Comparison of ENCODE assay signal across 18 cellular contexts in genomic region chr20:50356522-50356880, GRCh38.
DNase-seq lines count a peak whose midpoint lies in the region; ATAC-seq and TF ChIP-seq lines count a peak whose summit lies in the region.
"Had no signal": no experiment of that assay in that cellular context is flagged by ENCODE, and none has a peak within 500 bp of the region (broad histone marks: within the 10 kb centered on the region; RNA-seq: fewer than 3 reads in every experiment).

No MANE protein-coding gene starts in this region.

- H3K9me1 ChIP-seq in IMR-90 (ENCODE audit: insufficient read depth, low read length), result no peaks in the 10 kb centered on the region

- H3K79me1 ChIP-seq in IMR-90 (ENCODE audit: low read depth in 1 of 2, low read length in 2 of 2), result no peaks in the 10 kb centered on the region

- no peaks in the 10 kb centered on the region for H3K36me3 ChIP-seq in BLaER1
- no peaks in the 10 kb centered on the region for H3K36me3 ChIP-seq in IMR-90 (ENCODE audit: control insufficient read depth, insufficient read depth, low read length)
- H3K36me3 ChIP-seq: BE2C had no signal

- no peak overlapping the region for H3K18ac ChIP-seq in IMR-90 (ENCODE audit: low read depth, low read length)

- H3K14ac ChIP-seq in IMR-90 (replicated peaks; ENCODE audit: low read depth, low read length), result no peak overlapping the region

- CTCF ChIA-PET in IMR-90 (lab: Yijun Ruan, JAX), result no interaction called here

- 0 out of 2 replicates have a peak overlapping the region, but pooled peaks have one; percentile 32 for H2BK120ac ChIP-seq in IMR-90 (ENCODE audit: low read depth, low read length)

- no peak for ATAC-seq in IMR-90 (ENCODE audit: low read depth)
- ATAC-seq in activated naive CD8-positive, alpha-beta T cell treated with anti-CD3 and anti-CD28 coated beads, Interleukin-2, amount 50 U/mL, for 24 hours, result no peak
- ATAC-seq in activated T-cell treated with anti-CD3 and anti-CD28 coated beads, Interleukin-2, amount 50 U/mL, for 4 hours, result no peak
- ATAC-seq: CD8-positive, alpha-beta T cell; PC-3; SK-N-SH treated with all-trans-retinoic acid at 6 μM for 48 hours had no signal

- H3K27me3 Mint-ChIP-seq in glutamatergic neuron (ENCODE audit: unreplicated experiment), result peaks cover 6% of the 10 kb centered on the region
- no peaks in the 10 kb centered on the region for H3K27me3 Mint-ChIP-seq in activated naive CD8-positive, alpha-beta T cell treated with anti-CD3 and anti-CD28 coated beads, Interleukin-2, amount 50 U/mL, for 24 hours
- H3K27me3 Mint-ChIP-seq in activated T-cell treated with anti-CD3 and anti-CD28 coated beads, Interleukin-2, amount 50 U/mL, for 4 hours (ENCODE audit: low read depth), result no peaks in the 10 kb centered on the region

- H3K4me2 ChIP-seq in BLaER1 (peak overlapping the region; percentile 58), IMR-90 (ENCODE audit: low read depth, low read length) (no peak overlapping the region)

- H3K9me3 ChIP-seq in BLaER1 (no peaks in the 10 kb centered on the region), IMR-90 (ENCODE audit: control insufficient read depth, insufficient read depth, low read length) (no peaks in the 10 kb centered on the region)
- H3K9me3 ChIP-seq: BE2C had no signal

- BruUV-seq in IMR-90 (replicated peaks; lab: Mats Ljungman, UMichigan), result no TSS peak

- H2AFZ ChIP-seq in IMR-90 (replicated peaks; ENCODE audit: low read length, poor library complexity), result no peak overlapping the region

- no peak overlapping the region for H2BK15ac ChIP-seq in IMR-90 (ENCODE audit: low read depth, low read length)

- peaks cover 7% of the 10 kb centered on the region for H3K4me1 Mint-ChIP-seq in glutamatergic neuron (ENCODE audit: low read depth, unreplicated experiment)
- peaks cover 14% of the 10 kb centered on the region for H3K4me1 Mint-ChIP-seq in activated naive CD8-positive, alpha-beta T cell treated with anti-CD3 and anti-CD28 coated beads, Interleukin-2, amount 50 U/mL, for 24 hours
- H3K4me1 Mint-ChIP-seq in activated T-cell treated with anti-CD3 and anti-CD28 coated beads, Interleukin-2, amount 50 U/mL, for 4 hours (ENCODE audit: low read depth), result no peaks in the 10 kb centered on the region

- in situ Hi-C loops in IMR-90 (cut with MboI; ENCODE audit: low sequenced_read_pairs), result no loop called here

- no peaks in the 10 kb centered on the region for H4K20me1 ChIP-seq in BLaER1
- H4K20me1 ChIP-seq in IMR-90 (ENCODE audit: insufficient read depth, low read length), result no peaks in the 10 kb centered on the region

- H3K27ac ChIP-seq in BLaER1 (no peak overlapping the region), IMR-90 (ENCODE audit: insufficient read depth, low read length) (no peak overlapping the region)

- DNase-seq in IMR-90 (no peak), NCI-H69 (lab: John Stamatoyannopoulos, UW) (peak; percentile 2), glutamatergic neuron (peak; percentile 48), NAMALWA (ENCODE audit: low spot score) (no peak), head of caudate nucleus (no peak)
- DNase-seq in activated naive CD8-positive, alpha-beta T cell treated with anti-CD3 and anti-CD28 coated beads, Interleukin-2, amount 50 U/mL, for 24 hours, result no peak
- DNase-seq in activated T-cell treated with anti-CD3 and anti-CD28 coated beads, Interleukin-2, amount 50 U/mL, for 4 hours, result no peak
- DNase-seq: BE2C; Calu3; CD8-positive, alpha-beta T cell; DMS79; NCI-H1417 treated with DMSO at 0.1 percent for 48 hours; NCI-H2029; PC-3; RPMI8226; SIG-M5 had no signal

- no peaks in the 10 kb centered on the region for H3K36me3 Mint-ChIP-seq in glutamatergic neuron (ENCODE audit: unreplicated experiment)
- no peaks in the 10 kb centered on the region for H3K36me3 Mint-ChIP-seq in activated naive CD8-positive, alpha-beta T cell treated with anti-CD3 and anti-CD28 coated beads, Interleukin-2, amount 50 U/mL, for 24 hours (ENCODE audit: low read depth)
- no peaks in the 10 kb centered on the region for H3K36me3 Mint-ChIP-seq in activated T-cell treated with anti-CD3 and anti-CD28 coated beads, Interleukin-2, amount 50 U/mL, for 4 hours (ENCODE audit: insufficient read depth)
- H3K36me3 Mint-ChIP-seq: CD8-positive, alpha-beta T cell had no signal

- WGBS in IMR-90 (ENCODE audit: extremely low coverage in 2 of 2, insufficient read length in 1 of 2), 2 experiments, result 30% methylated on average over 2 of the region's 13 CpGs; no CpG with 5 or more reads in 1 of the 2 experiments

- peaks cover 45% of the 10 kb centered on the region for H3K4me1 ChIP-seq in BLaER1
- H3K4me1 ChIP-seq in IMR-90 (ENCODE audit: control insufficient read depth, insufficient read depth, low read length), result no peaks in the 10 kb centered on the region
- H3K4me1 ChIP-seq: BE2C had no signal

- no peak overlapping the region for H4K8ac ChIP-seq in IMR-90 (ENCODE audit: low read depth in 2 of 2, low read length in 2 of 2)

- no peak overlapping the region for H4K91ac ChIP-seq in IMR-90 (ENCODE audit: insufficient read depth, low read depth, low read length)

- H3K56ac ChIP-seq in IMR-90 (ENCODE audit: extremely low read depth, insufficient read depth, low read length), result no peak overlapping the region

- H3K9ac ChIP-seq in BLaER1, result no peak overlapping the region
- H3K9ac ChIP-seq in IMR-90 (ENCODE audit: low read depth, low read length), result no peak overlapping the region

- intact Hi-C loops in IMR-90 (cut with micrococcal nuclease), result no loop called here
- intact Hi-C loops in head of caudate nucleus (cut with DNase I), result no loop called here

- TF ChIP-seq RAD21 in IMR-90 (IDR thresholded peaks at IDR 0.05; ENCODE audit: low read length), result no peak

- peaks cover 10% of the 10 kb centered on the region for H3K9me3 Mint-ChIP-seq in glutamatergic neuron (ENCODE audit: unreplicated experiment)
- no peaks in the 10 kb centered on the region for H3K9me3 Mint-ChIP-seq in activated naive CD8-positive, alpha-beta T cell treated with anti-CD3 and anti-CD28 coated beads, Interleukin-2, amount 50 U/mL, for 24 hours
- H3K9me3 Mint-ChIP-seq in activated T-cell treated with anti-CD3 and anti-CD28 coated beads, Interleukin-2, amount 50 U/mL, for 4 hours, result no peaks in the 10 kb centered on the region
- H3K9me3 Mint-ChIP-seq: CD8-positive, alpha-beta T cell had no signal

- POLR2A ChIA-PET in IMR-90 (lab: Charles Lee; ENCODE audit: unreplicated experiment), result no interaction called here

- no peak overlapping the region for H3K27ac Mint-ChIP-seq in glutamatergic neuron (ENCODE audit: unreplicated experiment)
- no peak overlapping the region for H3K27ac Mint-ChIP-seq in activated naive CD8-positive, alpha-beta T cell treated with anti-CD3 and anti-CD28 coated beads, Interleukin-2, amount 50 U/mL, for 24 hours
- H3K27ac Mint-ChIP-seq: CD8-positive, alpha-beta T cell had no signal

- no peaks in the 10 kb centered on the region for H3K27me3 ChIP-seq in BLaER1
- no peaks in the 10 kb centered on the region for H3K27me3 ChIP-seq in IMR-90 (ENCODE audit: control insufficient read depth, insufficient read depth, low read length)
- H3K27me3 ChIP-seq: BE2C had no signal

- no peak overlapping the region for H3K23ac ChIP-seq in IMR-90 (ENCODE audit: low read depth, low read length)

- no peak for TF ChIP-seq CTCF in IMR-90 (conservative IDR thresholded peaks at IDR 0.05; ENCODE audit: low read depth, low read length)
- no peak for TF ChIP-seq CTCF in glutamatergic neuron (IDR thresholded peaks at IDR 0.05; ENCODE audit: partially characterized antibody, unreplicated experiment)

- H2AK9ac ChIP-seq in IMR-90 (replicated peaks; ENCODE audit: low read depth, low read length, poor library complexity), result no peak overlapping the region

- dilution Hi-C loops in IMR-90 (cut with HindIII; ENCODE audit: low sequenced_read_pairs, unreplicated experiment), result no loop called here

- H3K4ac ChIP-seq in IMR-90 (ENCODE audit: low read depth, low read length), result no peak overlapping the region

- H2BK20ac ChIP-seq in IMR-90 (ENCODE audit: low read depth, low read length), result no peak overlapping the region

- H4K5ac ChIP-seq in IMR-90 (ENCODE audit: low read depth, low read length), result no peak overlapping the region

- TF ChIP-seq POLR2A in IMR-90 (IDR thresholded peaks at IDR 0.05; ENCODE audit: low read depth, low read length), result no peak

- no peak overlapping the region for H2BK5ac ChIP-seq in IMR-90 (ENCODE audit: low read depth, low read length, poor library complexity, severe bottlenecking)

- H3K4me3 Mint-ChIP-seq in glutamatergic neuron (ENCODE audit: unreplicated experiment), result no peak overlapping the region
- H3K4me3 Mint-ChIP-seq in activated naive CD8-positive, alpha-beta T cell treated with anti-CD3 and anti-CD28 coated beads, Interleukin-2, amount 50 U/mL, for 24 hours, result no peak overlapping the region
- no peak overlapping the region for H3K4me3 Mint-ChIP-seq in activated T-cell treated with anti-CD3 and anti-CD28 coated beads, Interleukin-2, amount 50 U/mL, for 4 hours
- H3K4me3 Mint-ChIP-seq: CD8-positive, alpha-beta T cell had no signal

- no peak overlapping the region for H3K4me3 ChIP-seq in BLaER1
- no peak overlapping the region for H3K4me3 ChIP-seq in IMR-90 (ENCODE audit: insufficient read depth, low read depth, low read length)

- peak overlapping the region; percentile 12; the same call in 1 of the 2 replicates for H2AK5ac ChIP-seq in IMR-90 (ENCODE audit: low read depth, low read length)

TF ChIP-seq in IMR-90, 13 proteins besides CTCF, POLR2A, EP300 and RAD21:
- TF ChIP-seq RFX5 (IDR thresholded peaks at IDR 0.05; ENCODE audit: low read depth, low read length) (no peak), CHD1 (IDR thresholded peaks at IDR 0.05; ENCODE audit: low read depth, low read length) (no peak), MXI1 (IDR thresholded peaks at IDR 0.05; ENCODE audit: borderline replicate concordance, low read depth, low read length) (no peak)

Comparison
In these comparisons a context has a peak if more than half of its experiments do, and no peak if none do; other contexts are left out.
1. DNase-seq: peak in NCI-H69 (single experiment) and glutamatergic neuron (single experiment); none in IMR-90 (single experiment), NAMALWA (single experiment), activated naive CD8-positive, alpha-beta T cell treated with anti-CD3 and anti-CD28 coated beads, Interleukin-2, amount 50 U/mL, for 24 hours (single experiment), activated T-cell treated with anti-CD3 and anti-CD28 coated beads, Interleukin-2, amount 50 U/mL, for 4 hours (single experiment) and head of caudate nucleus (0 of 42).